1 cellular context compared by ENCODE assay signal in the genomic region with DNA sequence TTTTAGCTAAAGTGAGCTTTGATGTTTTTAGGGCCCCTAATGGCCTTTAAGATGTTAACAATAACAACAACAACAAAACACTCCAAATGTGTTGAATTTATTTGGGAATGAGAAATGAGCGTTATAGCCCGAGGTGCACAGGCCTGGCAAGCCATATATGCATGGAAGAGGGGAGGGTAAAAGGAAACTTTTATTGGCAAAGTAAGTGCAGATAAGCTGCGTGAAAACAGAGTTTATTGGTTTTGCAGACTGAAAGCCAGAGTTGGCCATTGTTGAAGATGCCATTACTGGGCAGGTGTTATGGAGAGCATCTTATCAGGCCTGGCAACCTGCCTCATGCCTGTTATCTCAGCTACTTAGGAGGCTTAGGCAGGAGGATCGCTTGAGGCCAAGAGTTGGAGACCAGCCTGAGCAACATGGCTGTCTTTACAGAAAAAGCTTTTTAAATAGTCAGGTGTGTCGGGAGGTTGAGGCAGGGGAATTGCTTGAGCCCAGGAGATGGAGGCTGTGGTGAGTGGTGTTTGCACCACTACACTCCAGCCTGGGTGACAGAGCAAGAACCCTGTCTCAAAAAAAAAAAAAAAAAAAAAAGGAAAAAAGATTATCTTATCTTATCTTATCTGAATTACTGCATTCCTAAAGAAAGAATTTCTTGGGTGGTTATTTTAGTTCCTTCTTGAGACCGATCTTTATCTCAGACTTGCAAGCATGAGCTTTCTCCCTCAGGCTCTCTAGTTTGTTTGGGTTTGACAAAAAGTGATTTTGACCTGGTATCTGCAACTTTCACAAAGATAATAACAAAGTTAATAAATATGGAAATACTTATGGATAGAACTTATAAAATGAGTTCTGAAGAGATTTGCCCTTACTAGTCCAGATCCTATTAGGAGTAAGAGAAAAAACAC.
TF ChIP-seq lines count a peak whose summit lies in the region.

No MANE protein-coding gene starts in this region.

TF ChIP-seq in HEK293, 187 proteins besides CTCF, POLR2A, EP300 and RAD21 (continued from another document):
- TF ChIP-seq, protein P1, sequence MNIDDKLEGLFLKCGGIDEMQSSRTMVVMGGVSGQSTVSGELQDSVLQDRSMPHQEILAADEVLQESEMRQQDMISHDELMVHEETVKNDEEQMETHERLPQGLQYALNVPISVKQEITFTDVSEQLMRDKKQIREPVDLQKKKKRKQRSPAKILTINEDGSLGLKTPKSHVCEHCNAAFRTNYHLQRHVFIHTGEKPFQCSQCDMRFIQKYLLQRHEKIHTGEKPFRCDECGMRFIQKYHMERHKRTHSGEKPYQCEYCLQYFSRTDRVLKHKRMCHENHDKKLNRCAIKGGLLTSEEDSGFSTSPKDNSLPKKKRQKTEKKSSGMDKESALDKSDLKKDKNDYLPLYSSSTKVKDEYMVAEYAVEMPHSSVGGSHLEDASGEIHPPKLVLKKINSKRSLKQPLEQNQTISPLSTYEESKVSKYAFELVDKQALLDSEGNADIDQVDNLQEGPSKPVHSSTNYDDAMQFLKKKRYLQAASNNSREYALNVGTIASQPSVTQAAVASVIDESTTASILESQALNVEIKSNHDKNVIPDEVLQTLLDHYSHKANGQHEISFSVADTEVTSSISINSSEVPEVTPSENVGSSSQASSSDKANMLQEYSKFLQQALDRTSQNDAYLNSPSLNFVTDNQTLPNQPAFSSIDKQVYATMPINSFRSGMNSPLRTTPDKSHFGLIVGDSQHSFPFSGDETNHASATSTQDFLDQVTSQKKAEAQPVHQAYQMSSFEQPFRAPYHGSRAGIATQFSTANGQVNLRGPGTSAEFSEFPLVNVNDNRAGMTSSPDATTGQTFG (tag by site-specific recombination; IDR thresholded peaks at IDR 0.05; ENCODE audit: borderline replicate concordance): no peak
- TF ChIP-seq YY1 (tag by site-specific recombination; IDR thresholded peaks at IDR 0.05): 0 out of 2 replicates have a peak, but pooled peaks have one; percentile 26
- TF ChIP-seq KLF7 (tag by site-specific recombination; IDR thresholded peaks at IDR 0.05; ENCODE audit: borderline replicate concordance): peak; percentile 30; the same call in 1 of the 2 replicates
- TF ChIP-seq YY2 (tag by site-specific recombination; IDR thresholded peaks at IDR 0.05): peak; percentile 63; the same call in 1 of the 2 replicates
- no peak for TF ChIP-seq ZNF549 (tag by site-specific recombination; IDR thresholded peaks at IDR 0.05)
- no peak for TF ChIP-seq ZNF350 (tag by site-specific recombination; IDR thresholded peaks at IDR 0.05)
- TF ChIP-seq HOXD13 (CRISPR knock-in tag; IDR thresholded peaks at IDR 0.05; ENCODE audit: borderline replicate concordance): 0 out of 2 replicates have a peak, but pooled peaks have one; percentile 49
- TF ChIP-seq, protein P2, sequence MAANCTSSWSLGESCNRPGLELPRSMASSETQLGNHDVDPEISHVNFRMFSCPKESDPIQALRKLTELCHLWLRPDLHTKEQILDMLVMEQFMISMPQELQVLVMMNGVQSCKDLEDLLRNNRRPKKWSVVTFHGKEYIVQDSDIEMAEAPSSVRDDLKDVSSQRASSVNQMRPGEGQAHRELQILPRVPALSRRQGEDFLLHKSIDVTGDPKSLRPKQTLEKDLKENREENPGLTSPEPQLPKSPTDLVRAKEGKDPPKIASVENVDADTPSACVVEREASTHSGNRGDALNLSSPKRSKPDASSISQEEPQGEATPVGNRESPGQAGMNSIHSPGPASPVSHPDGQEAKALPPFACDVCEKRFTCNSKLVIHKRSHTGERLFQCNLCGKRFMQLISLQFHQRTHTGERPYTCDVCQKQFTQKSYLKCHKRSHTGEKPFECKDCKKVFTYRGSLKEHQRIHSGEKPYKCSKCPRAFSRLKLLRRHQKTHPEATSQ (tag by site-specific recombination; IDR thresholded peaks at IDR 0.05): no peak
- TF ChIP-seq ZNF473 (tag by site-specific recombination; IDR thresholded peaks at IDR 0.05): no peak
- TF ChIP-seq, protein P3, sequence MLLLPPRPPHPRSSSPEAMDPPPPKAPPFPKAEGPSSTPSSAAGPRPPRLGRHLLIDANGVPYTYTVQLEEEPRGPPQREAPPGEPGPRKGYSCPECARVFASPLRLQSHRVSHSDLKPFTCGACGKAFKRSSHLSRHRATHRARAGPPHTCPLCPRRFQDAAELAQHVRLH (tag by site-specific recombination; IDR thresholded peaks at IDR 0.05): peak; percentile 67
- TF ChIP-seq PRDM1 (tag by site-specific recombination; IDR thresholded peaks at IDR 0.05): no peak
- no peak for TF ChIP-seq RBAK (tag by site-specific recombination; IDR thresholded peaks at IDR 0.05)
- no peak for TF ChIP-seq ZNF670 (tag by site-specific recombination; IDR thresholded peaks at IDR 0.05; ENCODE audit: low read depth)
- peak; percentile 53; the same call in 1 of the 2 replicates for TF ChIP-seq TCF7L2 (IDR thresholded peaks at IDR 0.05; ENCODE audit: borderline replicate concordance, low read depth, low read length)
- no peak for TF ChIP-seq ZNF510 (tag by site-specific recombination; IDR thresholded peaks at IDR 0.05; ENCODE audit: insufficient replicate concordance)
- TF ChIP-seq ZBTB17 (tag by site-specific recombination; IDR thresholded peaks at IDR 0.05): no peak
- peak; percentile 27; the same call in 1 of the 2 replicates for TF ChIP-seq ZNF600 (tag by site-specific recombination; IDR thresholded peaks at IDR 0.05)
- no peak for TF ChIP-seq GLI2 (tag by site-specific recombination; IDR thresholded peaks at IDR 0.05; ENCODE audit: borderline replicate concordance, low read depth)
- 0 out of 2 replicates have a peak, but pooled peaks have one; percentile 14 for TF ChIP-seq IKZF3 (tag by site-specific recombination; IDR thresholded peaks at IDR 0.05)
- TF ChIP-seq, protein P4, sequence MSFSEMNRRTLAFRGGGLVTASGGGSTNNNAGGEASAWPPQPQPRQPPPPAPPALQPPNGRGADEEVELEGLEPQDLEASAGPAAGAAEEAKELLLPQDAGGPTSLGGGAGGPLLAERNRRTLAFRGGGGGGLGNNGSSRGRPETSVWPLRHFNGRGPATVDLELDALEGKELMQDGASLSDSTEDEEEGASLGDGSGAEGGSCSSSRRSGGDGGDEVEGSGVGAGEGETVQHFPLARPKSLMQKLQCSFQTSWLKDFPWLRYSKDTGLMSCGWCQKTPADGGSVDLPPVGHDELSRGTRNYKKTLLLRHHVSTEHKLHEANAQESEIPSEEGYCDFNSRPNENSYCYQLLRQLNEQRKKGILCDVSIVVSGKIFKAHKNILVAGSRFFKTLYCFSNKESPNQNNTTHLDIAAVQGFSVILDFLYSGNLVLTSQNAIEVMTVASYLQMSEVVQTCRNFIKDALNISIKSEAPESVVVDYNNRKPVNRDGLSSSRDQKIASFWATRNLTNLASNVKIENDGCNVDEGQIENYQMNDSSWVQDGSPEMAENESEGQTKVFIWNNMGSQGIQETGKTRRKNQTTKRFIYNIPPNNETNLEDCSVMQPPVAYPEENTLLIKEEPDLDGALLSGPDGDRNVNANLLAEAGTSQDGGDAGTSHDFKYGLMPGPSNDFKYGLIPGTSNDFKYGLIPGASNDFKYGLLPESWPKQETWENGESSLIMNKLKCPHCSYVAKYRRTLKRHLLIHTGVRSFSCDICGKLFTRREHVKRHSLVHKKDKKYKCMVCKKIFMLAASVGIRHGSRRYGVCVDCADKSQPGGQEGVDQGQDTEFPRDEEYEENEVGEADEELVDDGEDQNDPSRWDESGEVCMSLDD (tag by site-specific recombination; IDR thresholded peaks at IDR 0.05): 0 out of 2 replicates have a peak, but pooled peaks have one; percentile 31
- TF ChIP-seq FEZF1 (tag by site-specific recombination; IDR thresholded peaks at IDR 0.05): peak; percentile 53
- no peak for TF ChIP-seq SP7 (tag by site-specific recombination; IDR thresholded peaks at IDR 0.05)
- TF ChIP-seq, protein P5, sequence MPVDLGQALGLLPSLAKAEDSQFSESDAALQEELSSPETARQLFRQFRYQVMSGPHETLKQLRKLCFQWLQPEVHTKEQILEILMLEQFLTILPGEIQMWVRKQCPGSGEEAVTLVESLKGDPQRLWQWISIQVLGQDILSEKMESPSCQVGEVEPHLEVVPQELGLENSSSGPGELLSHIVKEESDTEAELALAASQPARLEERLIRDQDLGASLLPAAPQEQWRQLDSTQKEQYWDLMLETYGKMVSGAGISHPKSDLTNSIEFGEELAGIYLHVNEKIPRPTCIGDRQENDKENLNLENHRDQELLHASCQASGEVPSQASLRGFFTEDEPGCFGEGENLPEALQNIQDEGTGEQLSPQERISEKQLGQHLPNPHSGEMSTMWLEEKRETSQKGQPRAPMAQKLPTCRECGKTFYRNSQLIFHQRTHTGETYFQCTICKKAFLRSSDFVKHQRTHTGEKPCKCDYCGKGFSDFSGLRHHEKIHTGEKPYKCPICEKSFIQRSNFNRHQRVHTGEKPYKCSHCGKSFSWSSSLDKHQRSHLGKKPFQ (tag by site-specific recombination; IDR thresholded peaks at IDR 0.05): no peak
- TF ChIP-seq, protein P6, sequence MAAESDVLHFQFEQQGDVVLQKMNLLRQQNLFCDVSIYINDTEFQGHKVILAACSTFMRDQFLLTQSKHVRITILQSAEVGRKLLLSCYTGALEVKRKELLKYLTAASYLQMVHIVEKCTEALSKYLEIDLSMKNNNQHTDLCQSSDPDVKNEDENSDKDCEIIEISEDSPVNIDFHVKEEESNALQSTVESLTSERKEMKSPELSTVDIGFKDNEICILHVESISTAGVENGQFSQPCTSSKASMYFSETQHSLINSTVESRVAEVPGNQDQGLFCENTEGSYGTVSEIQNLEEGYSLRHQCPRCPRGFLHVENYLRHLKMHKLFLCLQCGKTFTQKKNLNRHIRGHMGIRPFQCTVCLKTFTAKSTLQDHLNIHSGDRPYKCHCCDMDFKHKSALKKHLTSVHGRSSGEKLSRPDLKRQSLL (tag by site-specific recombination; IDR thresholded peaks at IDR 0.05): no peak
- peak; percentile 73; the same call in 1 of the 2 replicates for TF ChIP-seq ZXDB (tag by site-specific recombination; IDR thresholded peaks at IDR 0.05)
- TF ChIP-seq, protein P7, sequence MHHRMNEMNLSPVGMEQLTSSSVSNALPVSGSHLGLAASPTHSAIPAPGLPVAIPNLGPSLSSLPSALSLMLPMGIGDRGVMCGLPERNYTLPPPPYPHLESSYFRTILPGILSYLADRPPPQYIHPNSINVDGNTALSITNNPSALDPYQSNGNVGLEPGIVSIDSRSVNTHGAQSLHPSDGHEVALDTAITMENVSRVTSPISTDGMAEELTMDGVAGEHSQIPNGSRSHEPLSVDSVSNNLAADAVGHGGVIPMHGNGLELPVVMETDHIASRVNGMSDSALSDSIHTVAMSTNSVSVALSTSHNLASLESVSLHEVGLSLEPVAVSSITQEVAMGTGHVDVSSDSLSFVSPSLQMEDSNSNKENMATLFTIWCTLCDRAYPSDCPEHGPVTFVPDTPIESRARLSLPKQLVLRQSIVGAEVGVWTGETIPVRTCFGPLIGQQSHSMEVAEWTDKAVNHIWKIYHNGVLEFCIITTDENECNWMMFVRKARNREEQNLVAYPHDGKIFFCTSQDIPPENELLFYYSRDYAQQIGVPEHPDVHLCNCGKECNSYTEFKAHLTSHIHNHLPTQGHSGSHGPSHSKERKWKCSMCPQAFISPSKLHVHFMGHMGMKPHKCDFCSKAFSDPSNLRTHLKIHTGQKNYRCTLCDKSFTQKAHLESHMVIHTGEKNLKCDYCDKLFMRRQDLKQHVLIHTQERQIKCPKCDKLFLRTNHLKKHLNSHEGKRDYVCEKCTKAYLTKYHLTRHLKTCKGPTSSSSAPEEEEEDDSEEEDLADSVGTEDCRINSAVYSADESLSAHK (tag by site-specific recombination; IDR thresholded peaks at IDR 0.05): peak; percentile 64; the same call in 1 of the 2 replicates
- TF ChIP-seq KLF1 (tag by site-specific recombination; IDR thresholded peaks at IDR 0.05): peak; percentile 30; the same call in 1 of the 2 replicates
- TF ChIP-seq KLF16 (tag by site-specific recombination; IDR thresholded peaks at IDR 0.05): 0 out of 2 replicates have a peak, but pooled peaks have one; percentile 9
- TF ChIP-seq ZNF664 (tag by site-specific recombination; IDR thresholded peaks at IDR 0.05): no peak
